In the genomic region with DNA sequence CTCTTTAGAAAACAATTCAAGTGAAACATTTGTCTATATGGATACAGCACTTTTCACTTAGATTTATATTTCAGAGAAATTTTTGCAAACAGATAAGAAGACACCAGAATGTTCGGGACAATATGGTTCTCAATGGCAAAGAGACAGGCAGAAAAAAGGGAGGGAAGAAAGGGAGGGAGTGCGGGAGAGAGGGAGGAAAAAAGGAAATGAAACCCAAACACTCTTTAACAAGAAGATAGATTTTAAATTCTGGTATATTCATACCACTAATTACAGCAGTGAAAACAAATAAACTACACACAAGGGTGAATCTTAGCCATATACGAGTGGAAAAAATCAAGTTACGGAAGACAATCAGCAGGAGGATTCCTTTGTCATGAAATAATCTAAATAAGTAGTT, we compare ENCODE assay signal across 14 cellular contexts. TPM values are rescaled to one million over a fixed set of nuclear protein-coding genes. Genes with fewer than 3 reads are reported as not detected.
DNase-seq lines count a peak whose midpoint lies in the region; ATAC-seq and TF ChIP-seq lines count a peak whose summit lies in the region.
"Had no signal": no experiment of that assay in that cellular context is flagged by ENCODE, and none has a peak within 500 bp of the region (broad histone marks: within the 10 kb centered on the region; RNA-seq: fewer than 3 reads in every experiment).

No MANE protein-coding gene starts in this region.

- TF ChIP-seq CTCF in DOHH2 (IDR thresholded peaks at IDR 0.05; ENCODE audit: low read depth, low read length, poor library complexity, severe bottlenecking) (no peak), Loucy (conservative IDR thresholded peaks at IDR 0.05; ENCODE audit: low read length) (no peak), SU-DHL-6 (IDR thresholded peaks at IDR 0.05; ENCODE audit: insufficient read depth, low read length, poor library complexity, severe bottlenecking) (no peak), endodermal cell (conservative IDR thresholded peaks at IDR 0.05) (no peak)

- H3K4me1 ChIP-seq in DOHH2 (ENCODE audit: control insufficient read depth, low read length) = peaks cover 27% of the 10 kb centered on the region
- H3K4me1 ChIP-seq in Loucy (ENCODE audit: insufficient read depth, low read length, poor library complexity, severe bottlenecking) = peaks cover 15% of the 10 kb centered on the region
- H3K4me1 ChIP-seq in endodermal cell (ENCODE audit: control insufficient read depth, insufficient read depth, low read length) = no peaks in the 10 kb centered on the region

- H3K27ac Mint-ChIP-seq in endodermal cell = peak overlapping the region; percentile 39
- H3K27ac Mint-ChIP-seq: GM23338 had no signal

- ATAC-seq in HG03108 (IDR thresholded peaks at IDR 0.05; ENCODE audit: unreplicated experiment) = no peak
- ATAC-seq: GM23338 had no signal

- peak overlapping the region; percentile 40 for H3K4me2 ChIP-seq in DOHH2 (ENCODE audit: low read length)
- peak overlapping the region; percentile 28 for H3K4me2 ChIP-seq in Loucy (ENCODE audit: low read depth, low read length, poor library complexity, severe bottlenecking)
- H3K4me2 ChIP-seq in SU-DHL-6 (ENCODE audit: low read depth, low read length, poor library complexity, severe bottlenecking) = peak overlapping the region; percentile 16
- H3K4me2 ChIP-seq: GM23338 had no signal

- peaks cover 2% of the 10 kb centered on the region for H3K27me3 Mint-ChIP-seq in endodermal cell (ENCODE audit: insufficient read depth)
- H3K27me3 Mint-ChIP-seq: CD4-positive, alpha-beta memory T cell had no signal

- H3K79me2 ChIP-seq in DOHH2 (ENCODE audit: control insufficient read depth, low read length) = peaks cover 73% of the 10 kb centered on the region
- peaks cover 46% of the 10 kb centered on the region for H3K79me2 ChIP-seq in Loucy (ENCODE audit: insufficient read depth, low read length)
- H3K79me2 ChIP-seq in SU-DHL-6 (ENCODE audit: insufficient read depth, low read length) = peaks cover 31% of the 10 kb centered on the region

- peaks cover 27% of the 10 kb centered on the region for H3K36me3 Mint-ChIP-seq in endodermal cell (ENCODE audit: low read depth)

- no peaks in the 10 kb centered on the region for H3F3A ChIP-seq in DOHH2 (ENCODE audit: control insufficient read depth, insufficient read depth)
- H3F3A ChIP-seq in Loucy (ENCODE audit: low read depth) = no peaks in the 10 kb centered on the region
- H3F3A ChIP-seq in SU-DHL-6 (ENCODE audit: insufficient read depth) = 0 out of 2 replicates have a peak, but pooled peaks cover 6% of the 10 kb centered on the region

- no peaks in the 10 kb centered on the region for H3K27me3 ChIP-seq in DOHH2 (ENCODE audit: control insufficient read depth, low read length)
- no peaks in the 10 kb centered on the region for H3K27me3 ChIP-seq in Loucy (ENCODE audit: insufficient read depth, low read length, poor library complexity, severe bottlenecking)
- no peaks in the 10 kb centered on the region for H3K27me3 ChIP-seq in SU-DHL-6 (ENCODE audit: low read length)
- peaks cover 5% of the 10 kb centered on the region for H3K27me3 ChIP-seq in endodermal cell (ENCODE audit: control insufficient read depth, insufficient read depth, low read length, poor library complexity, severe bottlenecking)
- H3K27me3 ChIP-seq: Peyer's patch had no signal

- H3K4me3 Mint-ChIP-seq in endodermal cell = no peak overlapping the region
- H3K4me3 Mint-ChIP-seq: GM23338 had no signal

- 77 to 83% methylated on average over 1 to 3 of the region's 4 CpGs for WGBS in endodermal cell (ENCODE audit: insufficient coverage in 1 of 2, insufficient read length in 1 of 2), 2 experiments

- H3K36me3 ChIP-seq in DOHH2 (ENCODE audit: control insufficient read depth, low read length) (peaks cover 19% of the 10 kb centered on the region), Loucy (ENCODE audit: insufficient read depth, low read length) (peaks cover 4% of the 10 kb centered on the region; the same call in 1 of the 2 replicates), SU-DHL-6 (ENCODE audit: low read length) (no peaks in the 10 kb centered on the region), endodermal cell (ENCODE audit: control insufficient read depth, insufficient read depth, low read length) (no peaks in the 10 kb centered on the region)
- H3K36me3 ChIP-seq: Peyer's patch had no signal

- H3K9me3 ChIP-seq in DOHH2 (ENCODE audit: control insufficient read depth, insufficient read depth, low read length) (no peaks in the 10 kb centered on the region), Loucy (ENCODE audit: insufficient read depth, low read depth, low read length) (no peaks in the 10 kb centered on the region), SU-DHL-6 (ENCODE audit: insufficient read depth, low read length) (no peaks in the 10 kb centered on the region), endodermal cell (ENCODE audit: control insufficient read depth, low read length) (no peaks in the 10 kb centered on the region)
- H3K9me3 ChIP-seq: Peyer's patch had no signal

- H3K4me3 ChIP-seq in DOHH2 (ENCODE audit: low read length) = no peak overlapping the region
- H3K4me3 ChIP-seq in Loucy (ENCODE audit: low read length, poor library complexity, severe bottlenecking) = no peak overlapping the region
- no peak overlapping the region for H3K4me3 ChIP-seq in SU-DHL-6 (ENCODE audit: insufficient read depth, low read length, poor library complexity, severe bottlenecking)
- H3K4me3 ChIP-seq in endodermal cell (ENCODE audit: low read length) = no peak overlapping the region
- H3K4me3 ChIP-seq: GM23338, Peyer's patch had no signal

- H3K27ac ChIP-seq in DOHH2 (ENCODE audit: low read depth, low read length) = no peak overlapping the region
- H3K27ac ChIP-seq in SU-DHL-6 (ENCODE audit: low read depth, low read length) = no peak overlapping the region
- no peak overlapping the region for H3K27ac ChIP-seq in endodermal cell (ENCODE audit: low read depth, low read length)
- H3K27ac ChIP-seq: Peyer's patch had no signal

- no peak for DNase-seq in endodermal cell
- no peak for DNase-seq in COLO668 (lab: John Stamatoyannopoulos, UW; ENCODE audit: unreplicated experiment)
- DNase-seq in NCI-H1092 (lab: John Stamatoyannopoulos, UW) = no peak
- DNase-seq: CD4-positive, alpha-beta memory T cell; DND-41; HCEC 1CT; MM.1S; NCI-H1694; Peyer's patch had no signal

- H3K9me2 ChIP-seq in DOHH2 (replicated peaks; ENCODE audit: control insufficient read depth, low read length) (no peaks in the 10 kb centered on the region), Loucy (replicated peaks; ENCODE audit: low read depth, low read length) (no peaks in the 10 kb centered on the region), SU-DHL-6 (replicated peaks; ENCODE audit: insufficient read depth, low read length) (no peaks in the 10 kb centered on the region)

- H3K9ac ChIP-seq in Loucy (ENCODE audit: low read depth, low read length, poor library complexity, severe bottlenecking) = no peak overlapping the region
- H3K9ac ChIP-seq in SU-DHL-6 (ENCODE audit: low read length) = no peak overlapping the region
- no peak overlapping the region for H3K9ac ChIP-seq in endodermal cell (ENCODE audit: extremely low read depth, low read length, poor library complexity, severe bottlenecking)

- H2AFZ ChIP-seq in Loucy (ENCODE audit: low read length) (no peak overlapping the region), SU-DHL-6 (ENCODE audit: low read depth, low read length, severe bottlenecking) (no peak overlapping the region)
- H2AFZ ChIP-seq: GM23338 had no signal

- H4K20me1 ChIP-seq in DOHH2 (ENCODE audit: control insufficient read depth, insufficient read depth, low read depth, low read length) (peaks cover 3% of the 10 kb centered on the region; the same call in 1 of the 2 replicates), Loucy (ENCODE audit: insufficient read depth, low read length, poor library complexity, severe bottlenecking) (peaks cover 27% of the 10 kb centered on the region), SU-DHL-6 (ENCODE audit: low read depth, low read length) (peaks cover 4% of the 10 kb centered on the region; the same call in 1 of the 2 replicates)

- H3K4me1 Mint-ChIP-seq in endodermal cell = peaks cover 15% of the 10 kb centered on the region

- H3K9me3 Mint-ChIP-seq in endodermal cell = no peaks in the 10 kb centered on the region
- H3K9me3 Mint-ChIP-seq: GM23338 had no signal

RNA-seq across cellular contexts. Expression of a gene that starts 3.0 kb away (rescaled TPM):
- 10 to 100 TPM; 76.5 to 94.5 TPM for total RNA-seq in endodermal cell
- 24.8 TPM for polyA plus RNA-seq in endodermal cell (2013, experiment 1 of 2)
- polyA plus RNA-seq in endodermal cell (2013, experiment 2 of 2) = 21.1 TPM

RNA-seq across cellular contexts. Expression of a gene that starts 4.0 kb away (rescaled TPM):
- 10 to 100 TPM; 48.5 to 52.7 TPM for total RNA-seq in endodermal cell
- polyA plus RNA-seq in endodermal cell (2013, experiment 1 of 2) = 54.8 TPM
- polyA plus RNA-seq in endodermal cell (2013, experiment 2 of 2) = 59.1 TPM

RNA-seq across cellular contexts. Expression of a gene that starts 42.2 kb away (rescaled TPM):
- total RNA-seq in endodermal cell = 1 to 10 TPM; 8.1 to 8.5 TPM
- 1.3 TPM for polyA plus RNA-seq in endodermal cell (2013, experiment 1 of 2)
- polyA plus RNA-seq in endodermal cell (2013, experiment 2 of 2) = 2.0 TPM

RNA-seq across cellular contexts. Expression of a gene that starts 44.2 kb away (rescaled TPM):
- total RNA-seq in endodermal cell = 10 to 100 TPM; 33.2 to 42.5 TPM
- polyA plus RNA-seq in endodermal cell (2013, experiment 1 of 2) = 37.9 TPM
- polyA plus RNA-seq in endodermal cell (2013, experiment 2 of 2) = 36.3 TPM
